Comparison of ENCODE assay signal across 1 cellular context in genomic region chr10:103911021-103911459, GRCh38.
TF ChIP-seq lines count a peak whose summit lies in the region.

No MANE protein-coding gene starts in this region.

TF ChIP-seq in GM23338, 12 proteins besides CTCF, POLR2A, EP300 and RAD21 (continued from another document):
- TF ChIP-seq ZNF462 (CRISPR knock-in tag; IDR thresholded peaks at IDR 0.05): no peak
- no peak for TF ChIP-seq EZH2 (IDR thresholded peaks at IDR 0.05; ENCODE audit: low read depth, unreplicated experiment)
- TF ChIP-seq ZNF114 (CRISPR knock-in tag; IDR thresholded peaks at IDR 0.05): no peak
- no peak for TF ChIP-seq JUNB (IDR thresholded peaks at IDR 0.05; ENCODE audit: unreplicated experiment)
TF ChIP-seq in GM23338: peak in this region for 0.
